In the genomic region with DNA sequence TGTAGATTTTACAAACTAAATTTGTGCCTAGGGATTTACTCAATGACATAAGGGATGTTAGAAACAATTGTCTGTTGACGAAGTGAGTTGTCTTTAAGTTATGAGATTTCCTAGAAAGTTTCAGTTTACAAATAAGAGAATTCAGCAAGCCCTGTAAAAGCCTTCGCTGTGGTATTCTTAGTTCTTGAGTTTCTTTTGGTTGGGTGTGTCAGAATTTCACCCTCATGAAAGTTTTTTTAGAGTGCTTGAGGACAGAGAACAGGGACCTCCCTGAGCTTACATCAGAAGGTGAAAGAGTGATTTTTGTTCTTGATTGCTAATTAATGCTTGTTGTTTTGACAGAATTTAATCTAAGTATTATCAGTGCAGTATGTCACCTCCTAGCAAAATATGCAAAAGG, we compare ENCODE assay signal across 8 cellular contexts.
"Had no signal": no experiment of that assay in that cellular context is flagged by ENCODE, and none has a peak within 500 bp of the region (broad histone marks: within the 10 kb centered on the region; RNA-seq: fewer than 3 reads in every experiment).

No MANE protein-coding gene starts in this region.

- H3K27ac ChIP-seq: GM23248 had no signal

- H3K27ac Mint-ChIP-seq: H9, HFFc6 had no signal

- H2AFZ ChIP-seq: GM23248 had no signal

- DNase-seq: GM23248, GOT3, H7, H9, HCEC 1CT, HFFc6 had no signal

- H3K9ac ChIP-seq: GM23248 had no signal

- ATAC-seq: HCT116 had no signal

- H3K4me3 Mint-ChIP-seq: H9, HFFc6 had no signal

- H3K4me1 Mint-ChIP-seq: H9 had no signal

- H3K9me3 Mint-ChIP-seq: HFFc6 had no signal

- H3K36me3 ChIP-seq: HAP-1 had no signal

- H3K4me3 ChIP-seq: GM23248, HAP-1 had no signal

- H3K9me3 ChIP-seq: HAP-1 had no signal
